ENCODE assay signal across 8 cellular contexts in the genomic region with DNA sequence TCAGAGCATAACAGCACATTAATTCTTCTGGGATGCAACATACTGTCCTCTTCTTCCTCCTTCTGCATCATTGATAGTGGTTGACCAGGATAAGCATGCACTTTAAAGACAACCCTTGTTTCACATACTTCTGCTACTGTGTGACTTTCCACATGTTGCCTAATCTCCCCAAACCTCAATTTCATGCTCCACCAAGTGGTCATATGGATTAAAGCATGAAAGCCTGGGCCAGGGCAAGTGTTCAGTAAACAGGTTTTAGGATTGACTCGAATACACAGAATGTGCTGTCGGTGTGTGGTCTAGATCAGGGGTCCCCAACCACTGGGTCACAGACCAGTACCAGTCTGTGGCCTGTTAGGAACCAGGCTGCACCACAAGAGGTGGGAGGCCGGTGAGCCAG.
DNase-seq lines count a peak whose midpoint lies in the region; ATAC-seq and TF ChIP-seq lines count a peak whose summit lies in the region.

No MANE protein-coding gene starts in this region.

- no peaks in the 10 kb centered on the region for H3K9me3 ChIP-seq in Loucy (ENCODE audit: insufficient read depth, low read depth, low read length)

- H3K4me1 ChIP-seq in Loucy (ENCODE audit: insufficient read depth, low read length, poor library complexity, severe bottlenecking) = no peaks in the 10 kb centered on the region

- no peaks in the 10 kb centered on the region for H3K79me2 ChIP-seq in Loucy (ENCODE audit: insufficient read depth, low read length)

- peak; percentile 43 for DNase-seq in EL
- peak; percentile 55 for DNase-seq in iPS-NIHi11 (ENCODE audit: low spot score)
- DNase-seq in GDM1 (lab: John Stamatoyannopoulos, UW) = no peak
- no peak for DNase-seq in stimulated activated CD4-positive, alpha-beta T cell treated with anti-CD3 and anti-CD28 coated beads, Interleukin-2, amount 100 ng/mL, for 48 hours
- no peak for DNase-seq in NCI-H187 (lab: John Stamatoyannopoulos, UW)

- H3K4me3 ChIP-seq in Loucy (ENCODE audit: low read length, poor library complexity, severe bottlenecking) (no peak overlapping the region), WI38 (ENCODE audit: low read depth, low read length) (no peak overlapping the region)

- no peaks in the 10 kb centered on the region for H3K36me3 ChIP-seq in Loucy (ENCODE audit: insufficient read depth, low read length)

- H3K9ac ChIP-seq in Loucy (ENCODE audit: low read depth, low read length, poor library complexity, severe bottlenecking) = no peak overlapping the region

- H2AFZ ChIP-seq in Loucy (ENCODE audit: low read length) = no peak overlapping the region

- no peaks in the 10 kb centered on the region for H3K9me2 ChIP-seq in Loucy (replicated peaks; ENCODE audit: low read depth, low read length)

- no peak for ATAC-seq in GM19463 (IDR thresholded peaks at IDR 0.05; ENCODE audit: unreplicated experiment)

- H3K4me2 ChIP-seq in Loucy (ENCODE audit: low read depth, low read length, poor library complexity, severe bottlenecking) = no peak overlapping the region

- H4K20me1 ChIP-seq in Loucy (ENCODE audit: insufficient read depth, low read length, poor library complexity, severe bottlenecking) = no peaks in the 10 kb centered on the region

- H3F3A ChIP-seq in Loucy (ENCODE audit: low read depth) = no peaks in the 10 kb centered on the region

- TF ChIP-seq CTCF in Loucy (conservative IDR thresholded peaks at IDR 0.05; ENCODE audit: low read length) = peak; percentile 66
- peak; percentile 22; the same call in 1 of the 2 replicates for TF ChIP-seq CTCF in WI38 (IDR thresholded peaks at IDR 0.05; ENCODE audit: low read depth, low read length)

- H3K27me3 ChIP-seq in Loucy (ENCODE audit: insufficient read depth, low read length, poor library complexity, severe bottlenecking) = no peaks in the 10 kb centered on the region

Comparison
In these comparisons a context has a peak if more than half of its experiments do, and no peak if none do; other contexts are left out.
1. DNase-seq: peak in EL (single experiment) and iPS-NIHi11 (single experiment); none in GDM1 (single experiment), stimulated activated CD4-positive, alpha-beta T cell treated with anti-CD3 and anti-CD28 coated beads, Interleukin-2, amount 100 ng/mL, for 48 hours (0 of 2) and NCI-H187 (0 of 2).